Comparison of ENCODE assay signal across 10 cellular contexts in genomic region chr7:5629941-5630340, GRCh38. TPM values are rescaled to one million over a fixed set of nuclear protein-coding genes. Genes with fewer than 3 reads are reported as not detected.
DNase-seq lines count a peak whose midpoint lies in the region; ATAC-seq lines count a peak whose summit lies in the region.
"Had no signal": no experiment of that assay in that cellular context is flagged by ENCODE, and none has a peak within 500 bp of the region (broad histone marks: within the 10 kb centered on the region; RNA-seq: fewer than 3 reads in every experiment).

No MANE protein-coding gene starts in this region.

- no peaks in the 10 kb centered on the region for H3K27me3 Mint-ChIP-seq in activated T-helper 2 cell treated with anti-CD3 and anti-CD28 coated beads, Interferon-gamma antibody, Interleukin-2, Interleukin-4, amounts not matched to agents 10 μg/mL and 5 μg/mL and 100 μg/mL, durations not matched to agents 14 hours and 24 hours and 36 hours (ENCODE audit: low read depth)

- no peaks in the 10 kb centered on the region for H3K27me3 ChIP-seq in aorta (ENCODE audit: control insufficient read depth in 1 of 2, insufficient read depth in 2 of 2, low read length in 1 of 2)
- H3K27me3 ChIP-seq: ovary had no signal

- H3K9me3 Mint-ChIP-seq in activated T-helper 2 cell treated with anti-CD3 and anti-CD28 coated beads, Interferon-gamma antibody, Interleukin-2, Interleukin-4, amounts not matched to agents 10 μg/mL and 5 μg/mL and 100 μg/mL, durations not matched to agents 14 hours and 24 hours and 36 hours: no peaks in the 10 kb centered on the region

- no peaks in the 10 kb centered on the region for H3K36me3 ChIP-seq in aorta (ENCODE audit: control insufficient read depth in 1 of 2, insufficient read depth in 2 of 2, low read length in 1 of 2)
- H3K36me3 ChIP-seq: ovary had no signal

- H3K4me3 ChIP-seq in aorta (ENCODE audit: low read length in 2 of 2): no peak overlapping the region
- H3K4me3 ChIP-seq: ovary had no signal

- H3K27ac ChIP-seq in aorta (ENCODE audit: low read depth in 1 of 2, low read length in 2 of 2): no peak overlapping the region
- H3K27ac ChIP-seq: ovary, VCaP had no signal

- no peaks in the 10 kb centered on the region for H3K4me1 ChIP-seq in aorta (ENCODE audit: control insufficient read depth in 1 of 2, insufficient read depth in 2 of 2, low read length in 2 of 2)

- H3K9me3 ChIP-seq in aorta (ENCODE audit: control insufficient read depth, low read length): no peaks in the 10 kb centered on the region
- H3K9me3 ChIP-seq: ovary had no signal

- DNase-seq in Right ventricle myocardium superior: peak; percentile 39
- no peak for DNase-seq in Right ventricle myocardium inferior (ENCODE audit: missing footprints)
- DNase-seq in activated T-helper 2 cell treated with anti-CD3 and anti-CD28 coated beads, Interferon-gamma antibody, Interleukin-2, Interleukin-4, amounts not matched to agents 10 μg/mL and 5 μg/mL and 100 μg/mL, durations not matched to agents 14 hours and 24 hours and 36 hours (ENCODE audit: low spot score): peak; percentile 26
- peak; percentile 84 for DNase-seq in kidney tubule cell (ENCODE audit: low spot score)
- no peak for DNase-seq in aorta
- DNase-seq in NCI-H187 treated with DMSO at 0.1 percent for 48 hours (lab: John Stamatoyannopoulos, UW): no peak
- no peak for DNase-seq in NCI-H1694 (lab: John Stamatoyannopoulos, UW)

- ATAC-seq in Right ventricle myocardium superior (ENCODE audit: poor library complexity) (no peak), Right ventricle myocardium inferior (no peak), aorta (ENCODE audit: low FRiP score) (peak; percentile 3), GM19397 (IDR thresholded peaks at IDR 0.05; ENCODE audit: unreplicated experiment) (no peak)

- intact Hi-C loops in Right ventricle myocardium superior (cut with DNase I) (no loop called here), Right ventricle myocardium inferior (cut with DNase I) (loop anchor here (5.0 kb wide), 1 partner anchor 33 kb away; no protein-coding TSS in a partner anchor), aorta (cut with DNase I) (loop anchor here in 1 of 2 donors (5.0 kb wide), 1 partner anchor 33 kb away; no protein-coding TSS in a partner anchor)
- intact Hi-C loops in activated T-helper 2 cell treated with anti-CD3 and anti-CD28 coated beads, Interferon-gamma antibody, Interleukin-2, Interleukin-4, amounts not matched to agents 10 μg/mL and 5 μg/mL and 100 μg/mL, durations not matched to agents 14 hours and 24 hours and 36 hours (cut with micrococcal nuclease): no loop called here

- H3K4me3 Mint-ChIP-seq in activated T-helper 2 cell treated with anti-CD3 and anti-CD28 coated beads, Interferon-gamma antibody, Interleukin-2, Interleukin-4, amounts not matched to agents 10 μg/mL and 5 μg/mL and 100 μg/mL, durations not matched to agents 14 hours and 24 hours and 36 hours (ENCODE audit: low read depth): no peak overlapping the region

- H3K36me3 Mint-ChIP-seq in activated T-helper 2 cell treated with anti-CD3 and anti-CD28 coated beads, Interferon-gamma antibody, Interleukin-2, Interleukin-4, amounts not matched to agents 10 μg/mL and 5 μg/mL and 100 μg/mL, durations not matched to agents 14 hours and 24 hours and 36 hours (ENCODE audit: low read depth): peaks cover 25% of the 10 kb centered on the region

- H3K27ac Mint-ChIP-seq in activated T-helper 2 cell treated with anti-CD3 and anti-CD28 coated beads, Interferon-gamma antibody, Interleukin-2, Interleukin-4, amounts not matched to agents 10 μg/mL and 5 μg/mL and 100 μg/mL, durations not matched to agents 14 hours and 24 hours and 36 hours: no peak overlapping the region

- WGBS in aorta, 2 donors: 56 to 57% methylated on average over 4 of the region's 4 CpGs

- peaks cover 23% of the 10 kb centered on the region for H3K4me1 Mint-ChIP-seq in activated T-helper 2 cell treated with anti-CD3 and anti-CD28 coated beads, Interferon-gamma antibody, Interleukin-2, Interleukin-4, amounts not matched to agents 10 μg/mL and 5 μg/mL and 100 μg/mL, durations not matched to agents 14 hours and 24 hours and 36 hours (ENCODE audit: low read depth)

RNA-seq across cellular contexts. Expression of gene FSCN1, which starts 37.3 kb away (rescaled TPM):
- total RNA-seq in Right ventricle myocardium superior (9.7 TPM), Right ventricle myocardium inferior (12.9 TPM), aorta (10 to 100 TPM; 35.1 to 59.4 TPM)
- total RNA-seq in activated T-helper 2 cell treated with anti-CD3 and anti-CD28 coated beads, Interferon-gamma antibody, Interleukin-2, Interleukin-4, amounts not matched to agents 10 μg/mL and 5 μg/mL and 100 μg/mL, durations not matched to agents 14 hours and 24 hours and 36 hours: 30.3 and 30.7 TPM in 2 replicates
- polyA plus RNA-seq in aorta: 10 to 100 TPM in 1 of 2 donors, 1 to 10 TPM in 1; 9.0 to 16.7 TPM

Comparison
In these comparisons a context has a peak if more than half of its experiments do, and no peak if none do; other contexts are left out.
1. DNase-seq: peak in Right ventricle myocardium superior (single experiment), activated T-helper 2 cell treated with anti-CD3 and anti-CD28 coated beads, Interferon-gamma antibody, Interleukin-2, Interleukin-4, amounts not matched to agents 10 μg/mL and 5 μg/mL and 100 μg/mL, durations not matched to agents 14 hours and 24 hours and 36 hours (single experiment) and kidney tubule cell (single experiment); none in Right ventricle myocardium inferior (single experiment), aorta (0 of 2), NCI-H187 treated with DMSO at 0.1 percent for 48 hours (single experiment) and NCI-H1694 (single experiment).